Comparison of ENCODE assay signal across 13 cellular contexts in the genomic region with DNA sequence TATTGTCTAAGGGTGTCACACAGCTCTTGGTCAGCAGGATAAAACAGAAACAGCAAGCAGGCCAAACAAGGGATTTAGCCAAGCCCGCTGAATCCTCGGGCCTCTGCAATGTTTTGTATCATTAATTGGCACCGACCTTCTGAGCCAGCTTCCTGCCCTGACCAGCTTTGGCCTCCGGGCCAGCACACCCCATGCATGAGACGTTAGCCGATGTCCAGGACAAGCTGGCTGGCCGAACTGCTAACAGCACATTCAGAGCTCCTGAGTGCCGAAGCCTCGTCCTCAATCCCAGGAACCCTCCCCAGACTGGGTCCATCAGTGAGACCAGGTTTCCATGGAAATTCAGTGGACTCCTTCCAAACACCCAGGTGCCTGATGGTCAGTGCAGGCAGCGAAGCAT.
"Had no signal": no experiment of that assay in that cellular context is flagged by ENCODE, and none has a peak within 500 bp of the region (broad histone marks: within the 10 kb centered on the region; RNA-seq: fewer than 3 reads in every experiment).

No MANE protein-coding gene starts in this region.

- FAIRE-seq: endometrium, TTC549 had no signal

- DNase-seq: activated CD4-positive, alpha-beta T cell treated with anti-CD3 and anti-CD28 coated beads for 4 hours; activated CD8-positive, alpha-beta T cell treated with anti-CD3 and anti-CD28 coated beads for 36 hours; activated effector memory CD4-positive, alpha-beta T cell treated with anti-CD3 and anti-CD28 coated beads, Interleukin-2, amount 50 U/mL, for 16 hours; activated T-cell treated with anti-CD3 and anti-CD28 coated beads, Interleukin-2, amount 50 U/mL, for 4 hours; kidney glomerular epithelial cell; psoas muscle; sigmoid colon; stimulated activated CD4-positive, alpha-beta T cell treated with anti-CD3 and anti-CD28 coated beads, Interleukin-1b, Interleukin-23, amount 100 ng/mL, for 48 hours; T-helper 17 cell; tibial artery; uterus had no signal
